In the genomic region with DNA sequence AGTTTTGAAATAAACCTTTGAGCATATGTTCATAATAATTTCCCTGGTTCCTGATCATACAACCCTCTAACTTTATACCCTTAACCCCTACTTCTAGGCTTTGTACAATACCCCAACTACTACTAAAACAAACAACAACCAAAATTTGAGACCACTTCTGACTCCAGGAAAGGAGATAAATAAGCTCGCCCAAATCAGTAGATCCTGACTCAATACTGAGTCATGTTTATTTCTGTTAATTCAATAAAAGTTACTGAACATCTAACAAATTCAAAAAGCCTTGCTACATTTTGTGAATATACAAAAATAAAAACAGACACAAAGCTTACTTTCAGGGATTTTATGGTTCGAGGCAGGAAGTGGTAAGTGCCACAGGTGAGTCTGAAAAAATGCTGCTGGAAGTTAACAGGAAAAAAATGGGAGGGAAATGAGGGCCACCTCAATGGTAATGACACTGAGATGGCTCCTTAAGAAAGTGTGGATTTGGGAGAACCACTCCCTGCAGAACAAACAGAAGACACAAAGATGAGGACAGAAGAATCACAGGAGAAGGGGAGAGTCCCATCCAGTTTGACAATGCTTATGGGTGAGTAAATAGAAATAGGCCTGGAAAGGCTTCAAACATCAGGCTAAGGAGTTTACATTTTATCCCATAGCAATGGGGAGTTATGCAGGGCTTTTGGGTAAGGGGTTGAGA, we compare ENCODE assay signal across 18 cellular contexts.
"Had no signal": no experiment of that assay in that cellular context is flagged by ENCODE, and none has a peak within 500 bp of the region (broad histone marks: within the 10 kb centered on the region; RNA-seq: fewer than 3 reads in every experiment).

No MANE protein-coding gene starts in this region.

- H3K27me3 ChIP-seq: ascending aorta, breast epithelium had no signal

- H3K9me3 ChIP-seq: ascending aorta, breast epithelium, lower lobe of right lung had no signal

- DNase-seq: activated CD4-positive, CD25-positive, alpha-beta regulatory T cell treated with anti-CD3 and anti-CD28 coated beads, Interleukin-2, amount 50 U/mL, for 72 hours; activated CD8-positive, alpha-beta memory T cell treated with anti-CD3 and anti-CD28 coated beads for 24 hours; activated CD8-positive, alpha-beta memory T cell treated with anti-CD3 and anti-CD28 coated beads, Interleukin-2, amount 50 U/mL, for 48 hours; activated effector memory CD4-positive, alpha-beta T cell treated with anti-CD3 and anti-CD28 coated beads, Interleukin-2, amount 50 U/mL, for 16 hours; activated naive CD4-positive, alpha-beta T cell treated with anti-CD3 and anti-CD28 coated beads, Interleukin-2, amount 50 U/mL, for 16 hours; activated T-cell treated with anti-CD3 and anti-CD28 coated beads, Interleukin-2, amount 50 U/mL, for 48 hours; effector memory CD8-positive, alpha-beta T cell; hypothalamus; lower lobe of right lung; stimulated activated CD4-positive, alpha-beta T cell treated with anti-CD3 and anti-CD28 coated beads, Interleukin-12 subunit alpha, Interleukin-12 subunit beta, amount 100 ng/mL, for 4 hours; stimulated activated CD4-positive, alpha-beta T cell treated with anti-CD3 and anti-CD28 coated beads, Interleukin-1b, Interleukin-23, amount 100 ng/mL, for 48 hours; stimulated activated CD8-positive, alpha-beta memory T cell treated with anti-CD3 and anti-CD28 coated beads, Interleukin-4, amount 100 ng/mL, for 48 hours; stimulated activated naive CD4-positive, alpha-beta T cell had no signal

- H3K4me1 ChIP-seq: ascending aorta, breast epithelium, lower lobe of right lung had no signal

- H3K4me3 Mint-ChIP-seq: dendritic cell treated with granulocyte-macrophage colony-stimulating factor and Interleukin-4, amounts not matched to agents 40 ng/mL and 50 ng/mL, for 4 days; effector memory CD8-positive, alpha-beta T cell; natural killer cell treated with Interleukin-12 subunit alpha and Interleukin-12 subunit beta and Interleukin-15 and Interleukin-18, amount 100 ng/mL, for 72 hours had no signal

- H3K9me3 Mint-ChIP-seq: dendritic cell treated with granulocyte-macrophage colony-stimulating factor and Interleukin-4, amounts not matched to agents 40 ng/mL and 50 ng/mL, for 4 days; effector memory CD8-positive, alpha-beta T cell; natural killer cell treated with Interleukin-12 subunit alpha and Interleukin-12 subunit beta and Interleukin-15 and Interleukin-18, amount 100 ng/mL, for 72 hours had no signal

- H3K27ac ChIP-seq: breast epithelium, epithelial cell of prostate, lower lobe of right lung had no signal

- H3K27ac Mint-ChIP-seq: dendritic cell treated with granulocyte-macrophage colony-stimulating factor and Interleukin-4, amounts not matched to agents 40 ng/mL and 50 ng/mL, for 4 days; effector memory CD8-positive, alpha-beta T cell; natural killer cell treated with Interleukin-12 subunit alpha and Interleukin-12 subunit beta and Interleukin-15 and Interleukin-18, amount 100 ng/mL, for 72 hours had no signal

- H3K4me3 ChIP-seq: ascending aorta, breast epithelium, lower lobe of right lung had no signal

- ATAC-seq: effector memory CD8-positive, alpha-beta T cell; lower lobe of right lung; natural killer cell treated with Interleukin-12 subunit alpha and Interleukin-12 subunit beta and Interleukin-15 and Interleukin-18, amount 100 ng/mL, for 72 hours had no signal

- H3K27me3 Mint-ChIP-seq: dendritic cell treated with granulocyte-macrophage colony-stimulating factor and Interleukin-4, amounts not matched to agents 40 ng/mL and 50 ng/mL, for 4 days; effector memory CD8-positive, alpha-beta T cell; natural killer cell treated with Interleukin-12 subunit alpha and Interleukin-12 subunit beta and Interleukin-15 and Interleukin-18, amount 100 ng/mL, for 72 hours had no signal

- H3K36me3 Mint-ChIP-seq: natural killer cell treated with Interleukin-12 subunit alpha and Interleukin-12 subunit beta and Interleukin-15 and Interleukin-18, amount 100 ng/mL, for 72 hours had no signal
